In genomic region chr6:34358389-34358906, GRCh38 we compare ENCODE assay signal across 1 cellular context.
TF ChIP-seq lines count a peak whose summit lies in the region.

No MANE protein-coding gene starts in this region.

TF ChIP-seq in WTC11, 78 proteins besides CTCF, POLR2A, EP300 and RAD21 (continued from another document):
- TF ChIP-seq AR (CRISPR knock-in tag; IDR thresholded peaks at IDR 0.05) = no peak
